8 cellular contexts compared by ENCODE assay signal in genomic region chr3:122668930-122669730, GRCh38. TPM values are rescaled to one million over a fixed set of nuclear protein-coding genes. Genes with fewer than 3 reads are reported as not detected.
A peak's percentile ranks its signal among the peaks of the same experiment; 100 is the strongest.
DNase-seq lines count a peak whose midpoint lies in the region; ATAC-seq and TF ChIP-seq lines count a peak whose summit lies in the region.

No MANE protein-coding gene starts in this region.

- peak overlapping the region in 1 of 10 donors; percentile 28 for H3K27ac Mint-ChIP-seq in naive thymus-derived CD8-positive, alpha-beta T cell

- H3K27me3 Mint-ChIP-seq in naive thymus-derived CD8-positive, alpha-beta T cell = peaks cover 0 to 2% (median 0%) of the 10 kb centered on the region in 5 donors

- peak overlapping the region; percentile 14; the same call in 1 of the 2 replicates for H3K9ac ChIP-seq in HCT116 (ENCODE audit: low read length)

- H3K4me1 ChIP-seq in HCT116 (ENCODE audit: control insufficient read depth in 1 of 2, insufficient read depth in 2 of 2, low read length in 2 of 2) (peaks cover 14 to 20% of the 10 kb centered on the region in 2 experiments), Panc1 (ENCODE audit: control insufficient read depth, insufficient read depth, low read length) (peaks cover 11% of the 10 kb centered on the region), stomach (no peaks in the 10 kb centered on the region)

- no TSS peak for BruUV-seq in HCT116 (replicated peaks; lab: Mats Ljungman, UMichigan)
- no TSS peak for BruUV-seq in Panc1 (replicated peaks; lab: Mats Ljungman, UMichigan)

- no peaks in the 10 kb centered on the region for H3K27me3 ChIP-seq in HCT116 (ENCODE audit: insufficient read depth, low read length)
- no peaks in the 10 kb centered on the region for H3K27me3 ChIP-seq in Panc1 (ENCODE audit: control insufficient read depth, insufficient read depth, low read length)
- no peaks in the 10 kb centered on the region for H3K27me3 ChIP-seq in stomach

- DNase-seq in EH (ENCODE audit: low read depth) = peak; percentile 68
- peak; percentile 89 for DNase-seq in HCT116 (ENCODE audit: low read depth, low spot score)
- no peak for DNase-seq in Panc1 (ENCODE audit: low read depth, low spot score)
- peak; percentile 80 to 82 for DNase-seq in foreskin fibroblast
- no peak for DNase-seq in NCI-H1417 treated with DMSO at 0.1 percent for 48 hours (lab: John Stamatoyannopoulos, UW)
- DNase-seq in stomach = no peak
- no peak for DNase-seq in HPDE6-E6E7 (ENCODE audit: extremely low spot score)
- no peak for DNase-seq in naive thymus-derived CD8-positive, alpha-beta T cell

- H3K79me2 ChIP-seq in HCT116 (ENCODE audit: insufficient read depth, low read length) = no peaks in the 10 kb centered on the region

- H3K9me2 ChIP-seq in HCT116 (ENCODE audit: insufficient read depth) = no peaks in the 10 kb centered on the region; the same call in 1 of the 2 replicates

- H4K20me1 ChIP-seq in HCT116 (ENCODE audit: insufficient read depth) = no peaks in the 10 kb centered on the region

- WGBS in stomach, 5 donors = 78 to 83% (median 82%) methylated on average over 8 of the region's 8 CpGs

- TF ChIP-seq EP300 in stomach (IDR thresholded peaks at IDR 0.05) = no peak

- peak overlapping the region; percentile 52 for H2AFZ ChIP-seq in HCT116 (ENCODE audit: low read depth, low read length, poor library complexity, severe bottlenecking)

- peak overlapping the region; percentile 54 for H3K4me2 ChIP-seq in HCT116 (ENCODE audit: low read length)

- no peaks in the 10 kb centered on the region for H3K9me3 ChIP-seq in HCT116 (ENCODE audit: control insufficient read depth in 1 of 2, insufficient read depth in 1 of 2, low read depth in 1 of 2, low read length in 2 of 2)
- no peaks in the 10 kb centered on the region for H3K9me3 ChIP-seq in Panc1 (ENCODE audit: control insufficient read depth, insufficient read depth, low read depth, low read length)
- no peaks in the 10 kb centered on the region for H3K9me3 ChIP-seq in stomach

- in situ Hi-C loops in Panc1 (cut with HindIII; ENCODE audit: low pct_unique_long_range_greater_than_20kb, low sequenced_read_pairs) = no loop called here

- no peak for TF ChIP-seq POLR2A in HCT116 (IDR thresholded peaks at IDR 0.05; ENCODE audit: borderline replicate concordance, extremely low read depth, insufficient read depth, insufficient read length)
- TF ChIP-seq POLR2A in stomach (IDR thresholded peaks at IDR 0.05) = no peak

- ATAC-seq in HCT116 (peak; percentile 92), Panc1 (peak; percentile 96)
- no peak for ATAC-seq in naive thymus-derived CD8-positive, alpha-beta T cell

- TF ChIP-seq CTCF in HCT116 (IDR thresholded peaks at IDR 0.05 in 2 of 3, conservative IDR thresholded peaks at IDR 0.05 in 1 of 3; ENCODE audit: borderline replicate concordance in 1 of 3, insufficient read depth in 1 of 3, low read depth in 2 of 3, low read length in 2 of 3) (no peak), Panc1 (IDR thresholded peaks at IDR 0.05) (no peak), foreskin fibroblast (IDR thresholded peaks at IDR 0.05; ENCODE audit: low read depth, low read length) (no peak), stomach (IDR thresholded peaks at IDR 0.05) (no peak)

- H3K36me3 Mint-ChIP-seq in naive thymus-derived CD8-positive, alpha-beta T cell = no peaks in the 10 kb centered on the region

- peak overlapping the region; percentile 69; the same call in 1 of the 2 replicates for H3K27ac ChIP-seq in HCT116 (ENCODE audit: low read depth, low read length)
- peak overlapping the region; percentile 71 for H3K27ac ChIP-seq in Panc1 (ENCODE audit: low read length)
- H3K27ac ChIP-seq in stomach = no peak overlapping the region

- no peak overlapping the region for H3K4me3 Mint-ChIP-seq in naive thymus-derived CD8-positive, alpha-beta T cell

- no peak for TF ChIP-seq RAD21 in HCT116 (IDR thresholded peaks at IDR 0.05; ENCODE audit: low read depth)

- H3K4me3 ChIP-seq in HCT116 (replicated peaks in 1 of 2; ENCODE audit: low read depth in 1 of 2, low read length in 2 of 2) (peak overlapping the region in 1 of 2 experiments; percentile 11; a peak in 1 of 4 replicates), Panc1 (ENCODE audit: low read depth in 2 of 2, low read length in 2 of 2) (no peak overlapping the region), foreskin fibroblast (ENCODE audit: low read depth in 1 of 2, low read length in 2 of 2) (no peak overlapping the region), stomach (no peak overlapping the region)

- RAD21 ChIA-PET in HCT116 (lab: Charles Lee; ENCODE audit: low non-redundant PET in 1 of 2, low total read pairs in 2 of 2, uncharacterized antibody in 2 of 2, unreplicated experiment in 2 of 2) = interaction anchor here in 1 of 2 experiments (1.3 kb wide), 1 partner anchor 10 kb away, joined by 6 read pairs; no protein-coding TSS in a partner anchor

- intact Hi-C loops in HCT116 (cut with micrococcal nuclease) = no loop called here
- intact Hi-C loops in Panc1 (cut with micrococcal nuclease; ENCODE audit: unreplicated experiment) = no loop called here
- intact Hi-C loops in stomach (cut with DNase I; ENCODE audit: low total_unique reads) = no loop called here

- H3K9me3 Mint-ChIP-seq in naive thymus-derived CD8-positive, alpha-beta T cell = peaks cover 0 to 3% (median 0%) of the 10 kb centered on the region in 9 donors

- H3K36me3 ChIP-seq in HCT116 (ENCODE audit: control insufficient read depth in 1 of 2, insufficient read depth in 2 of 2, low read length in 2 of 2) (no peaks in the 10 kb centered on the region), Panc1 (ENCODE audit: control insufficient read depth, insufficient read depth, low read length) (no peaks in the 10 kb centered on the region), stomach (no peaks in the 10 kb centered on the region)

- POLR2A ChIA-PET in HCT116 (lab: Charles Lee) (interaction anchor here (1.1 to 1.4 kb wide), 3 partner anchors 10 to 285 kb away, joined by 3 to 9 read pairs (median 3); partner anchors contain the start of gene FAM162A), Panc1 (lab: Charles Lee) (no interaction called here)
- POLR2A ChIA-PET in naive thymus-derived CD8-positive, alpha-beta T cell (lab: Charles Lee) = no interaction called here

- CTCF ChIA-PET in HCT116 (lab: Charles Lee) = interaction anchor here (0.9 to 1.2 kb wide), 2 partner anchors 10 to 276 kb away, joined by 3 to 12 read pairs; no protein-coding TSS in a partner anchor
- CTCF ChIA-PET in Panc1 (lab: Charles Lee) = interaction anchor here (0.6 to 1.4 kb wide), 2 partner anchors 10 to 1122 kb away, joined by 4 to 7 read pairs; no protein-coding TSS in a partner anchor

- H3K4me1 Mint-ChIP-seq in naive thymus-derived CD8-positive, alpha-beta T cell = no peaks in the 10 kb centered on the region

TF ChIP-seq in HCT116, 20 proteins besides CTCF, POLR2A, EP300 and RAD21 (continues in another document):
- TF ChIP-seq YY1 (IDR thresholded peaks at IDR 0.05; ENCODE audit: extremely low read depth, insufficient replicate concordance, low read depth, low read length) (peak; percentile 42), EZH2phosphoT487 (IDR thresholded peaks at IDR 0.05; ENCODE audit: borderline replicate concordance) (no peak), ZFX (IDR thresholded peaks at IDR 0.05) (no peak), EGR1 (IDR thresholded peaks at IDR 0.05; ENCODE audit: low read depth) (peak; percentile 18; the same call in 1 of the 2 replicates)
- TF ChIP-seq, protein P1, sequence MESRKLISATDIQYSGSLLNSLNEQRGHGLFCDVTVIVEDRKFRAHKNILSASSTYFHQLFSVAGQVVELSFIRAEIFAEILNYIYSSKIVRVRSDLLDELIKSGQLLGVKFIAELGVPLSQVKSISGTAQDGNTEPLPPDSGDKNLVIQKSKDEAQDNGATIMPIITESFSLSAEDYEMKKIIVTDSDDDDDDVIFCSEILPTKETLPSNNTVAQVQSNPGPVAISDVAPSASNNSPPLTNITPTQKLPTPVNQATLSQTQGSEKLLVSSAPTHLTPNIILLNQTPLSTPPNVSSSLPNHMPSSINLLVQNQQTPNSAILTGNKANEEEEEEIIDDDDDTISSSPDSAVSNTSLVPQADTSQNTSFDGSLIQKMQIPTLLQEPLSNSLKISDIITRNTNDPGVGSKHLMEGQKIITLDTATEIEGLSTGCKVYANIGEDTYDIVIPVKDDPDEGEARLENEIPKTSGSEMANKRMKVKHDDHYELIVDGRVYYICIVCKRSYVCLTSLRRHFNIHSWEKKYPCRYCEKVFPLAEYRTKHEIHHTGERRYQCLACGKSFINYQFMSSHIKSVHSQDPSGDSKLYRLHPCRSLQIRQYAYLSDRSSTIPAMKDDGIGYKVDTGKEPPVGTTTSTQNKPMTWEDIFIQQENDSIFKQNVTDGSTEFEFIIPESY (IDR thresholded peaks at IDR 0.05; ENCODE audit: extremely low read depth, insufficient replicate concordance, low read length) = no peak
- TF ChIP-seq, protein P2, sequence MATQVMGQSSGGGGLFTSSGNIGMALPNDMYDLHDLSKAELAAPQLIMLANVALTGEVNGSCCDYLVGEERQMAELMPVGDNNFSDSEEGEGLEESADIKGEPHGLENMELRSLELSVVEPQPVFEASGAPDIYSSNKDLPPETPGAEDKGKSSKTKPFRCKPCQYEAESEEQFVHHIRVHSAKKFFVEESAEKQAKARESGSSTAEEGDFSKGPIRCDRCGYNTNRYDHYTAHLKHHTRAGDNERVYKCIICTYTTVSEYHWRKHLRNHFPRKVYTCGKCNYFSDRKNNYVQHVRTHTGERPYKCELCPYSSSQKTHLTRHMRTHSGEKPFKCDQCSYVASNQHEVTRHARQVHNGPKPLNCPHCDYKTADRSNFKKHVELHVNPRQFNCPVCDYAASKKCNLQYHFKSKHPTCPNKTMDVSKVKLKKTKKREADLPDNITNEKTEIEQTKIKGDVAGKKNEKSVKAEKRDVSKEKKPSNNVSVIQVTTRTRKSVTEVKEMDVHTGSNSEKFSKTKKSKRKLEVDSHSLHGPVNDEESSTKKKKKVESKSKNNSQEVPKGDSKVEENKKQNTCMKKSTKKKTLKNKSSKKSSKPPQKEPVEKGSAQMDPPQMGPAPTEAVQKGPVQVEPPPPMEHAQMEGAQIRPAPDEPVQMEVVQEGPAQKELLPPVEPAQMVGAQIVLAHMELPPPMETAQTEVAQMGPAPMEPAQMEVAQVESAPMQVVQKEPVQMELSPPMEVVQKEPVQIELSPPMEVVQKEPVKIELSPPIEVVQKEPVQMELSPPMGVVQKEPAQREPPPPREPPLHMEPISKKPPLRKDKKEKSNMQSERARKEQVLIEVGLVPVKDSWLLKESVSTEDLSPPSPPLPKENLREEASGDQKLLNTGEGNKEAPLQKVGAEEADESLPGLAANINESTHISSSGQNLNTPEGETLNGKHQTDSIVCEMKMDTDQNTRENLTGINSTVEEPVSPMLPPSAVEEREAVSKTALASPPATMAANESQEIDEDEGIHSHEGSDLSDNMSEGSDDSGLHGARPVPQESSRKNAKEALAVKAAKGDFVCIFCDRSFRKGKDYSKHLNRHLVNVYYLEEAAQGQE (IDR thresholded peaks at IDR 0.05; ENCODE audit: low read depth) = no peak

RNA-seq across cellular contexts. Expression of gene PARP14, which starts 11.5 kb away (rescaled TPM):
- total RNA-seq in HCT116 (2021; ENCODE audit: unreplicated experiment) (12.2 TPM), Panc1 (2021; ENCODE audit: unreplicated experiment) (46.0 TPM), stomach (10 to 100 TPM; 16.8 to 49.7 (median 34.4) TPM)
- polyA plus RNA-seq in HCT116 (2012) = 4.6 and 4.8 TPM in 2 replicates
- polyA plus RNA-seq in Panc1 (2012; ENCODE audit: insufficient read length) = 13.5 TPM
- polyA plus RNA-seq in stomach = 10 to 100 TPM in 1 of 3 donors, 1 to 10 TPM in 2; 5.0 to 11.0 (median 5.9) TPM
- 10 to 100 TPM; 45.3 to 46.8 TPM for total RNA-seq in naive thymus-derived CD8-positive, alpha-beta T cell
- 10 to 100 TPM in 1 of 3 donors, 1 to 10 TPM in 2; 4.4 to 10.8 (median 9.5) TPM for polyA plus RNA-seq in naive thymus-derived CD8-positive, alpha-beta T cell

Comparison
In these comparisons a context has a peak if more than half of its experiments do, and no peak if none do; other contexts are left out.
1. DNase-seq: peak in EH (single experiment), HCT116 (single experiment) and foreskin fibroblast (2 of 2); none in Panc1 (single experiment), NCI-H1417 treated with DMSO at 0.1 percent for 48 hours (single experiment), stomach (single experiment), HPDE6-E6E7 (single experiment) and naive thymus-derived CD8-positive, alpha-beta T cell (0 of 10).
2. ATAC-seq: peak in HCT116 (single experiment) and Panc1 (single experiment); none in naive thymus-derived CD8-positive, alpha-beta T cell (0 of 2).
3. H3K27ac ChIP-seq: peak in HCT116 (single experiment) and Panc1 (single experiment); none in stomach (0 of 5).